In the genomic region with DNA sequence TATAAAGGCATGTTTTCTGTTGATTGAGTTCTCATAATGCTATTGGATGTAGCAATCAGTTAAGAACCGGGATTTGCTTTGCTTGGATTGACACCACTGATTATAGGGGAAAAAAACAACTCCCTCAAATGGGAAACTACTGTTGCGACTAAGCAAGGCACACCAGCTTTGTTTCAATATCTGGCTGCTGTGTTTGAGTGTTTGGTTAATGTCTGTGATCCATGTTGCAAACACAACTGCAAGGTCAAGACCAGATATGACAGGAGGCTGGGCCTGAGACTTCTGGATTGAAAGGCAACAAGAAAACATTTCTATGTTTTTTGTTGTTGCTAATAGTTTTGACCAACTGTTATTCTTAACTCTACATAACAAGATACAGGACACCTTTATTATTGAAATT, we compare ENCODE assay signal across 25 cellular contexts.
"Had no signal": no experiment of that assay in that cellular context is flagged by ENCODE, and none has a peak within 500 bp of the region (broad histone marks: within the 10 kb centered on the region; RNA-seq: fewer than 3 reads in every experiment).

No MANE protein-coding gene starts in this region.

- H3K4me3 Mint-ChIP-seq: activated CD4-positive, alpha-beta memory T cell treated with anti-CD3 and anti-CD28 coated beads for 36 hours; activated CD4-positive, alpha-beta T cell treated with anti-CD3 and anti-CD28 coated beads, Interleukin-2, amount 10 ng/mL, durations not matched to agents 24 days and 14 days; activated naive CD4-positive, alpha-beta T cell treated with anti-CD3 and anti-CD28 coated beads, Interleukin-2, amount 10 ng/mL, durations not matched to agents 7 days and 5 days; activated naive CD8-positive, alpha-beta T cell treated with anti-CD3 and anti-CD28 coated beads, Interleukin-2, amount 10 ng/mL, durations not matched to agents 7 days and 5 days; natural killer cell treated with Interleukin-12 subunit alpha and Interleukin-12 subunit beta and Interleukin-15 and Interleukin-18, amount 100 ng/mL, for 72 hours; stimulated activated memory B cell treated with anti-CD40 and anti-IgM and Interleukin-4, amounts not matched to agents 10 μg/mL and 1 μg/mL and 100 μg/mL, for 72 hours had no signal

- H3K4me3 ChIP-seq: lower lobe of right lung, smooth muscle cell, stomach, tibial artery, upper lobe of right lung had no signal

- ATAC-seq: lower lobe of right lung; natural killer cell treated with Interleukin-12 subunit alpha and Interleukin-12 subunit beta and Interleukin-15 and Interleukin-18, amount 100 ng/mL, for 72 hours; stimulated activated memory B cell treated with anti-CD40 and anti-IgM and Interleukin-4, amounts not matched to agents 10 μg/mL and 1 μg/mL and 100 μg/mL, for 72 hours; upper lobe of right lung had no signal

- H3K27ac ChIP-seq: brain microvascular endothelial cell, lower lobe of right lung, stomach, upper lobe of right lung had no signal

- H3K27me3 Mint-ChIP-seq: activated CD4-positive, alpha-beta memory T cell treated with anti-CD3 and anti-CD28 coated beads for 36 hours; activated CD4-positive, alpha-beta T cell treated with anti-CD3 and anti-CD28 coated beads, Interleukin-2, amount 10 ng/mL, durations not matched to agents 24 days and 14 days; activated naive CD4-positive, alpha-beta T cell treated with anti-CD3 and anti-CD28 coated beads, Interleukin-2, amount 10 ng/mL, durations not matched to agents 7 days and 5 days; activated naive CD8-positive, alpha-beta T cell treated with anti-CD3 and anti-CD28 coated beads, Interleukin-2, amount 10 ng/mL, durations not matched to agents 7 days and 5 days; natural killer cell treated with Interleukin-12 subunit alpha and Interleukin-12 subunit beta and Interleukin-15 and Interleukin-18, amount 100 ng/mL, for 72 hours; stimulated activated memory B cell treated with anti-CD40 and anti-IgM and Interleukin-4, amounts not matched to agents 10 μg/mL and 1 μg/mL and 100 μg/mL, for 72 hours had no signal

- H3K4me1 ChIP-seq: lower lobe of right lung had no signal

- H3K27ac Mint-ChIP-seq: activated CD4-positive, alpha-beta memory T cell treated with anti-CD3 and anti-CD28 coated beads for 36 hours; activated CD4-positive, alpha-beta T cell treated with anti-CD3 and anti-CD28 coated beads, Interleukin-2, amount 10 ng/mL, durations not matched to agents 24 days and 14 days; activated naive CD8-positive, alpha-beta T cell treated with anti-CD3 and anti-CD28 coated beads, Interleukin-2, amount 10 ng/mL, durations not matched to agents 7 days and 5 days; natural killer cell treated with Interleukin-12 subunit alpha and Interleukin-12 subunit beta and Interleukin-15 and Interleukin-18, amount 100 ng/mL, for 72 hours; stimulated activated memory B cell treated with anti-CD40 and anti-IgM and Interleukin-4, amounts not matched to agents 10 μg/mL and 1 μg/mL and 100 μg/mL, for 72 hours had no signal

- H3K36me3 ChIP-seq: brain microvascular endothelial cell had no signal

- H3K27me3 ChIP-seq: brain microvascular endothelial cell, stomach, tibial artery, upper lobe of right lung had no signal

- H3K4me1 Mint-ChIP-seq: stimulated activated memory B cell treated with anti-CD40 and anti-IgM and Interleukin-4, amounts not matched to agents 10 μg/mL and 1 μg/mL and 100 μg/mL, for 72 hours had no signal

- DNase-seq: activated CD4-positive, alpha-beta memory T cell treated with anti-CD3 and anti-CD28 coated beads for 36 hours; activated CD4-positive, alpha-beta T cell treated with anti-CD3 and anti-CD28 coated beads, Interleukin-2, amount 10 ng/mL, durations not matched to agents 24 days and 14 days; activated CD4-positive, CD25-positive, alpha-beta regulatory T cell treated with anti-CD3 and anti-CD28 coated beads, Interleukin-2, amount 50 U/mL, for 72 hours; activated CD8-positive, alpha-beta memory T cell treated with anti-CD3 and anti-CD28 coated beads, Interleukin-2, amount 50 U/mL, for 4 hours; activated gamma-delta T cell; activated naive CD4-positive, alpha-beta T cell treated with anti-CD3 and anti-CD28 coated beads, Interleukin-2, amount 10 ng/mL, durations not matched to agents 7 days and 5 days; activated naive CD8-positive, alpha-beta T cell treated with anti-CD3 and anti-CD28 coated beads, Interleukin-2, amount 10 ng/mL, durations not matched to agents 7 days and 5 days; activated T-cell treated with anti-CD3 and anti-CD28 coated beads, Interleukin-2, amount 50 U/mL, for 1 hour; amniotic stem cell; brain microvascular endothelial cell; central memory CD4-positive, alpha-beta T cell; foreskin fibroblast; islet precursor cell; lower lobe of right lung; mesendoderm; stimulated activated CD4-positive, alpha-beta T cell treated with anti-CD3 and anti-CD28 coated beads, Interleukin-1b, Interleukin-23, amount 100 ng/mL, for 48 hours; stimulated activated CD4-positive, alpha-beta T cell treated with anti-CD3 and anti-CD28 coated beads, Interleukin-4, amount 100 ng/mL, for 4 hours; stimulated activated CD8-positive, alpha-beta memory T cell treated with anti-CD3 and anti-CD28 coated beads, Interleukin-4, amount 100 ng/mL, for 48 hours; stomach; T-helper 2 cell; tibial artery; upper lobe of right lung had no signal

- H3K9me3 Mint-ChIP-seq: activated CD4-positive, alpha-beta memory T cell treated with anti-CD3 and anti-CD28 coated beads for 36 hours; activated CD4-positive, alpha-beta T cell treated with anti-CD3 and anti-CD28 coated beads, Interleukin-2, amount 10 ng/mL, durations not matched to agents 24 days and 14 days; activated naive CD4-positive, alpha-beta T cell treated with anti-CD3 and anti-CD28 coated beads, Interleukin-2, amount 10 ng/mL, durations not matched to agents 7 days and 5 days; activated naive CD8-positive, alpha-beta T cell treated with anti-CD3 and anti-CD28 coated beads, Interleukin-2, amount 10 ng/mL, durations not matched to agents 7 days and 5 days; natural killer cell treated with Interleukin-12 subunit alpha and Interleukin-12 subunit beta and Interleukin-15 and Interleukin-18, amount 100 ng/mL, for 72 hours; stimulated activated memory B cell treated with anti-CD40 and anti-IgM and Interleukin-4, amounts not matched to agents 10 μg/mL and 1 μg/mL and 100 μg/mL, for 72 hours had no signal

- H3K9me3 ChIP-seq: lower lobe of right lung, stomach, tibial artery, upper lobe of right lung had no signal
